8 cellular contexts compared by ENCODE assay signal in the genomic region with DNA sequence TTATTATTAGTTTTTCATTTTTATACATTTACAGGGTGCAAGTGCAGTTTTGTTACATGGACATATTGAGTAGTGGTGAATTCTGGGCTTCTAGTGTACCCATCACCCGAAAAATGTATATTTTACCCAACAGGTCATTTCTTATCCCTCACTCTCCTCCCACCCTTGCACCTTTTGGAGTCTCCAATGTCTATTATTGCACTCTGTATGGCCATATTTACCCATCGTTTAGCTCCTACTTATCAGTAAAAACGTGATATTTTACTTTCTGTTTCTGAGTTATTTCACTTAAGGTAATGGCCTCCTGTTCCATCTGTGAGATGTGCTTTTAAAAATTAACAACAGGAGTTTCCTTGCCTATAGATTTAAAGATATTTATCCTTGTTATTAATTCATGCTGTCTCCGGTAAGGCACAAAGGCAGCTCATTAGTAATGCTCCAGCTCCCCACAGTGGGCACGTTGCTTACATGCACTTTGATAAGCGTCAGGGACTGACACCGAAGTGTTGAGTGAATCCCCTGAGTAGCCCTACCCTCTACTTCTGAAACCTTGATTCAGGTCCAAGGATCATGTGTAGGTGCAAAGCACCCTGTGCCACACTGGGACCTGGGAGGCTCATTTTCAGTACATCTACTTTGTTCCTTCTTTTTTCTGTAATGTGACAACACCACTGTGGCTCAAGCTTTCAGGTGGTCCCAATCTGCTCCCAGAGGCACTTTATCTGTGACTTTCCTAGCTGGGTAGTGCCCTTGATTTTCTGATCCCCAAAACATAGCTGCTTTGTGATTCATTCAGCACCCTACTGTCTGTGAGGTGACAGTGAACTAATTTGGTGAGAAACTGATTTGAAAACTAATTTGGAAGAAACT. TPM values are rescaled to one million over a fixed set of nuclear protein-coding genes. Genes with fewer than 3 reads are reported as not detected.
DNase-seq lines count a peak whose midpoint lies in the region; ATAC-seq and TF ChIP-seq lines count a peak whose summit lies in the region.

No MANE protein-coding gene starts in this region.

- no peak for TF ChIP-seq POLR2A in gastroesophageal sphincter (IDR thresholded peaks at IDR 0.05)
- no peak for TF ChIP-seq POLR2A in suprapubic skin (IDR thresholded peaks at IDR 0.05)

- peak; percentile 63 for DNase-seq in COR-L47 (lab: John Stamatoyannopoulos, UW)
- peak; percentile 9 for DNase-seq in NCI-H2081 treated with DMSO at 0.1 percent for 48 hours (lab: John Stamatoyannopoulos, UW)
- peak; percentile 52 for DNase-seq in activated CD4-positive, alpha-beta memory T cell treated with anti-CD3 and anti-CD28 coated beads for 36 hours
- DNase-seq in renal cortical epithelial cell (ENCODE audit: low read depth): peak; percentile 57
- no peak for DNase-seq in suprapubic skin (ENCODE audit: low spot score in 2 of 2)

- no peaks in the 10 kb centered on the region for H3K36me3 Mint-ChIP-seq in activated CD4-positive, alpha-beta memory T cell treated with anti-CD3 and anti-CD28 coated beads for 36 hours

- peaks cover 2% of the 10 kb centered on the region for H3K27me3 Mint-ChIP-seq in activated CD4-positive, alpha-beta memory T cell treated with anti-CD3 and anti-CD28 coated beads for 36 hours

- TF ChIP-seq CTCF in gastroesophageal sphincter (IDR thresholded peaks at IDR 0.05): peak in 1 of 4 experiments; percentile 40
- TF ChIP-seq CTCF in suprapubic skin (IDR thresholded peaks at IDR 0.05): no peak

- intact Hi-C loops in activated CD4-positive, alpha-beta memory T cell treated with anti-CD3 and anti-CD28 coated beads for 36 hours (cut with micrococcal nuclease): loop anchor here (2.0 kb wide), 3 partner anchors 75 to 377 kb away; no protein-coding TSS in a partner anchor

- CTCF ChIA-PET in activated CD4-positive, alpha-beta memory T cell treated with anti-CD3 and anti-CD28 coated beads for 36 hours (lab: Charles Lee): interaction anchor here (0.6 to 3.7 kb wide), 16 partner anchors 9 to 380 kb away, joined by 3 to 37 read pairs (median 6); no protein-coding TSS in a partner anchor

- no peaks in the 10 kb centered on the region for H3K27me3 ChIP-seq in gastroesophageal sphincter
- no peaks in the 10 kb centered on the region for H3K27me3 ChIP-seq in suprapubic skin

- H3K4me3 Mint-ChIP-seq in activated CD4-positive, alpha-beta memory T cell treated with anti-CD3 and anti-CD28 coated beads for 36 hours: no peak overlapping the region

- TF ChIP-seq EP300 in gastroesophageal sphincter (IDR thresholded peaks at IDR 0.05): no peak
- TF ChIP-seq EP300 in suprapubic skin (IDR thresholded peaks at IDR 0.05): no peak

- H3K4me1 ChIP-seq in gastroesophageal sphincter (no peaks in the 10 kb centered on the region), suprapubic skin (no peaks in the 10 kb centered on the region)

- WGBS in gastroesophageal sphincter (ENCODE audit: low coverage in 1 of 2), 2 donors: 14 to 45% methylated on average over 3 to 7 of the region's 7 CpGs
- 21% methylated on average over 7 of the region's 7 CpGs for WGBS in suprapubic skin

- no peak overlapping the region for H3K27ac ChIP-seq in gastroesophageal sphincter
- H3K27ac ChIP-seq in suprapubic skin: no peak overlapping the region

- H3K9me3 Mint-ChIP-seq in activated CD4-positive, alpha-beta memory T cell treated with anti-CD3 and anti-CD28 coated beads for 36 hours: no peaks in the 10 kb centered on the region

- H3K4me3 ChIP-seq in gastroesophageal sphincter: no peak overlapping the region
- H3K4me3 ChIP-seq in suprapubic skin: no peak overlapping the region

- H3K9me3 ChIP-seq in gastroesophageal sphincter (no peaks in the 10 kb centered on the region), suprapubic skin (no peaks in the 10 kb centered on the region)

- ATAC-seq in GM19023 (IDR thresholded peaks at IDR 0.05; ENCODE audit: unreplicated experiment) (peak; percentile 86), HG03066 (IDR thresholded peaks at IDR 0.05; ENCODE audit: low read depth, unreplicated experiment) (peak; percentile 86), gastroesophageal sphincter (peak; percentile 65)

- H3K4me1 Mint-ChIP-seq in activated CD4-positive, alpha-beta memory T cell treated with anti-CD3 and anti-CD28 coated beads for 36 hours (ENCODE audit: low read depth): no peaks in the 10 kb centered on the region

- POLR2A ChIA-PET in activated CD4-positive, alpha-beta memory T cell treated with anti-CD3 and anti-CD28 coated beads for 36 hours (lab: Charles Lee): interaction anchor here (0.7 kb wide), 1 partner anchor 48 kb away, joined by 4 read pairs; no protein-coding TSS in a partner anchor

- no peaks in the 10 kb centered on the region for H3K36me3 ChIP-seq in gastroesophageal sphincter
- H3K36me3 ChIP-seq in suprapubic skin: no peaks in the 10 kb centered on the region

- H3K27ac Mint-ChIP-seq in activated CD4-positive, alpha-beta memory T cell treated with anti-CD3 and anti-CD28 coated beads for 36 hours: no peak overlapping the region

RNA-seq across cellular contexts. Expression of a gene that starts 27.3 kb away (rescaled TPM):
- under 1 TPM in 1 of 2 experiments, not detected in 1; 0.34 TPM for total RNA-seq in activated CD4-positive, alpha-beta memory T cell treated with anti-CD3 and anti-CD28 coated beads for 36 hours
- total RNA-seq in gastroesophageal sphincter: not detected
- not detected in 2 replicates for total RNA-seq in renal cortical epithelial cell
- 1 to 10 TPM in 3 of 4 donors, under 1 TPM in 1; 0.95 to 2.8 (median 1.9) TPM for total RNA-seq in suprapubic skin

RNA-seq across cellular contexts. Expression of a gene that starts 52.8 kb away (rescaled TPM):
- total RNA-seq in activated CD4-positive, alpha-beta memory T cell treated with anti-CD3 and anti-CD28 coated beads for 36 hours: not detected
- not detected for total RNA-seq in gastroesophageal sphincter
- total RNA-seq in renal cortical epithelial cell: not detected in 2 replicates
- not detected for total RNA-seq in suprapubic skin

Comparison
In these comparisons a context has a peak if more than half of its experiments do, and no peak if none do; other contexts are left out.
1. DNase-seq: peak in COR-L47 (single experiment), NCI-H2081 treated with DMSO at 0.1 percent for 48 hours (single experiment), activated CD4-positive, alpha-beta memory T cell treated with anti-CD3 and anti-CD28 coated beads for 36 hours (single experiment) and renal cortical epithelial cell (single experiment); none in suprapubic skin (0 of 2).
2. Peak in every context shown above with its lines, with median percentiles within 50 percentile points of each other: ATAC-seq.